ENCODE assay signal across 1 cellular context in the genomic region with DNA sequence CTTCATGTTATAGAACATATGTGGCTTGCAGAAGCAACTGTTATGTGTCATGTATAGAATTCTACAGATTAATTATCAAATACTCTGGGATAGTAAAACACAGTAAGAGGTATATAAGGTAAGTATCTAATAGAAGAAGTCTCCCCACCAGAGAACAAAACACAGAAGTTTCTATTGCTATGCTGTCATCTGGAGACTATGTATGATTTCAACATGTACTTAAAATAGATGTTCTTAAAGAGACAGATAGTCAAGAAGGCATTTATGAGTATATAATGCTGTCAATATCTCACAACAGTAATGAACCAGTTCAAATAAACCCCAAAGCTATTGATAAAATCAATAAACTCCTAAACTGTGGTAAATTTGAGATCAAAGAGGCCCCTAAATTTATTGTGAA.
TF ChIP-seq lines count a peak whose summit lies in the region.

No MANE protein-coding gene starts in this region.

TF ChIP-seq in GM12891, 5 proteins besides CTCF, POLR2A, EP300 and RAD21:
- no peak for TF ChIP-seq SPI1 (IDR thresholded peaks at IDR 0.05; ENCODE audit: low read depth, low read length)
- no peak for TF ChIP-seq POU2F2 (IDR thresholded peaks at IDR 0.05; ENCODE audit: low read depth, low read length)
- TF ChIP-seq PAX5 (IDR thresholded peaks at IDR 0.05; ENCODE audit: insufficient read depth, low read length, severe bottlenecking) = no peak
- no peak for TF ChIP-seq POLR2AphosphoS5 (IDR thresholded peaks at IDR 0.05; ENCODE audit: low read depth, low read length)
- no peak for TF ChIP-seq TAF1 (IDR thresholded peaks at IDR 0.05; ENCODE audit: low read depth, low read length)
